18 cellular contexts compared by ENCODE assay signal in genomic region chr7:155774947-155775346, GRCh38. TPM values are rescaled to one million over a fixed set of nuclear protein-coding genes. Genes with fewer than 3 reads are reported as not detected.
DNase-seq lines count a peak whose midpoint lies in the region; ATAC-seq and TF ChIP-seq lines count a peak whose summit lies in the region.
"Had no signal": no experiment of that assay in that cellular context is flagged by ENCODE, and none has a peak within 500 bp of the region (broad histone marks: within the 10 kb centered on the region; RNA-seq: fewer than 3 reads in every experiment).

No MANE protein-coding gene starts in this region.

- no peak overlapping the region for H2AK5ac ChIP-seq in trophoblast cell (ENCODE audit: low read length)

- no peak overlapping the region for H3K27ac ChIP-seq in right atrium auricular region
- H3K27ac ChIP-seq in trophoblast cell (ENCODE audit: low read depth, low read length): no peak overlapping the region
- H3K27ac ChIP-seq: C4-2B had no signal

- H4K91ac ChIP-seq in trophoblast cell (ENCODE audit: low read depth, low read length): no peak overlapping the region

- ATAC-seq in natural killer cell treated with Interleukin-12 subunit alpha and Interleukin-12 subunit beta and Interleukin-15 and Interleukin-18, amount 100 ng/mL, for 72 hours: no peak
- no peak for ATAC-seq in natural killer cell
- no peak for ATAC-seq in HG03196 (IDR thresholded peaks at IDR 0.05; ENCODE audit: unreplicated experiment)

- H3K4me3 ChIP-seq in right atrium auricular region (no peak overlapping the region), trophoblast cell (ENCODE audit: low read depth, low read length) (no peak overlapping the region)
- H3K4me3 ChIP-seq: HAP-1 had no signal

- no peak overlapping the region for H3K14ac ChIP-seq in trophoblast cell (ENCODE audit: low read length)

- no peak overlapping the region for H4K12ac ChIP-seq in trophoblast cell (ENCODE audit: low read depth, low read length)

- no peak overlapping the region for H3K18ac ChIP-seq in trophoblast cell (ENCODE audit: low read length)

- H3K4me1 Mint-ChIP-seq in natural killer cell treated with Interleukin-12 subunit alpha and Interleukin-12 subunit beta and Interleukin-15 and Interleukin-18, amount 100 ng/mL, for 72 hours (ENCODE audit: low read depth in 2 of 2): peaks cover 0 to 6% of the 10 kb centered on the region in 2 donors
- peaks cover 0 to 10% of the 10 kb centered on the region in 2 donors for H3K4me1 Mint-ChIP-seq in natural killer cell
- H3K4me1 Mint-ChIP-seq: IgD-negative memory B cell had no signal

- no peak overlapping the region for H3K9ac ChIP-seq in trophoblast cell (ENCODE audit: low read length)

- H3K79me1 ChIP-seq in trophoblast cell (ENCODE audit: low read length): no peaks in the 10 kb centered on the region

- H3K27me3 ChIP-seq in right atrium auricular region (no peaks in the 10 kb centered on the region), trophoblast cell (ENCODE audit: insufficient read depth, low read length) (no peaks in the 10 kb centered on the region)
- H3K27me3 ChIP-seq: BE2C had no signal

- H2BK12ac ChIP-seq in trophoblast cell (ENCODE audit: low read length): no peak overlapping the region

- no peak overlapping the region for H3K23ac ChIP-seq in trophoblast cell (ENCODE audit: low read length)

- H3K27me3 Mint-ChIP-seq in natural killer cell treated with Interleukin-12 subunit alpha and Interleukin-12 subunit beta and Interleukin-15 and Interleukin-18, amount 100 ng/mL, for 72 hours: no peaks in the 10 kb centered on the region
- H3K27me3 Mint-ChIP-seq in natural killer cell (ENCODE audit: low read depth in 2 of 2): no peaks in the 10 kb centered on the region
- H3K27me3 Mint-ChIP-seq: CD4-positive, alpha-beta memory T cell; IgD-negative memory B cell had no signal

- H3K9me3 ChIP-seq in right atrium auricular region (no peaks in the 10 kb centered on the region), trophoblast cell (ENCODE audit: insufficient read depth, low read depth, low read length) (no peaks in the 10 kb centered on the region)
- H3K9me3 ChIP-seq: BE2C, HAP-1 had no signal

- no peaks in the 10 kb centered on the region for H3K79me2 ChIP-seq in trophoblast cell (ENCODE audit: control insufficient read depth, insufficient read depth, low read length, poor library complexity)

- no peak overlapping the region for H3K4ac ChIP-seq in trophoblast cell (ENCODE audit: low read depth, low read length)

- no CpG with 5 or more reads among the region's 14 CpGs for WGBS in trophoblast cell (ENCODE audit: extremely low coverage, insufficient coverage, insufficient read length)

- H3K36me3 ChIP-seq in right atrium auricular region (peaks cover 43% of the 10 kb centered on the region), trophoblast cell (ENCODE audit: control insufficient read depth in 1 of 2, insufficient read depth in 2 of 2, low read length in 2 of 2) (peaks cover 24 to 36% of the 10 kb centered on the region in 2 experiments)

- H2AFZ ChIP-seq in trophoblast cell (ENCODE audit: insufficient read depth, low read length, poor library complexity): no peak overlapping the region

- H3K9me3 Mint-ChIP-seq in natural killer cell treated with Interleukin-12 subunit alpha and Interleukin-12 subunit beta and Interleukin-15 and Interleukin-18, amount 100 ng/mL, for 72 hours: no peaks in the 10 kb centered on the region
- no peaks in the 10 kb centered on the region for H3K9me3 Mint-ChIP-seq in natural killer cell
- H3K9me3 Mint-ChIP-seq: IgD-negative memory B cell had no signal

- DNase-seq in natural killer cell treated with Interleukin-12 subunit alpha and Interleukin-12 subunit beta and Interleukin-15 and Interleukin-18, amount 100 ng/mL, for 72 hours (ENCODE audit: low spot score): peak; percentile 28
- DNase-seq in natural killer cell (no peak), right atrium auricular region (ENCODE audit: low spot score) (peak; percentile 59), trophoblast cell (peak; percentile 24 to 36), GM19238 (ENCODE audit: insufficient read length, low spot score) (no peak)
- no peak for DNase-seq in activated naive CD4-positive, alpha-beta T cell treated with anti-CD3 and anti-CD28 coated beads, Interleukin-2, amount 50 U/mL, for 16 hours
- DNase-seq: ACHN; BE2C; CD4-positive, alpha-beta memory T cell; DMS153; DMS79 treated with DMSO at 0.1 percent for 48 hours; EL had no signal

- H2BK120ac ChIP-seq in trophoblast cell (ENCODE audit: insufficient read depth, low read length, poor library complexity): no peak overlapping the region

- no peak for TF ChIP-seq CTCF in natural killer cell (IDR thresholded peaks at IDR 0.05)
- TF ChIP-seq CTCF in right atrium auricular region (IDR thresholded peaks at IDR 0.05): no peak

- H2BK5ac ChIP-seq in trophoblast cell (ENCODE audit: low read depth, low read length, poor library complexity): no peak overlapping the region

- H3K4me2 ChIP-seq in trophoblast cell (ENCODE audit: low read length): no peak overlapping the region

- H4K8ac ChIP-seq in trophoblast cell (ENCODE audit: low read depth, low read length): no peak overlapping the region

- no peak overlapping the region for H3K27ac Mint-ChIP-seq in natural killer cell treated with Interleukin-12 subunit alpha and Interleukin-12 subunit beta and Interleukin-15 and Interleukin-18, amount 100 ng/mL, for 72 hours
- H3K27ac Mint-ChIP-seq in natural killer cell: no peak overlapping the region
- H3K27ac Mint-ChIP-seq: CD4-positive, alpha-beta memory T cell had no signal

- intact Hi-C loops in natural killer cell (cut with micrococcal nuclease): no loop called here

- H3K4me1 ChIP-seq in right atrium auricular region: no peaks in the 10 kb centered on the region
- no peaks in the 10 kb centered on the region for H3K4me1 ChIP-seq in trophoblast cell (ENCODE audit: control insufficient read depth in 1 of 2, insufficient read depth in 2 of 2, low read length in 2 of 2)
- H3K4me1 ChIP-seq: BE2C, HAP-1 had no signal

- no peak overlapping the region for H3K4me3 Mint-ChIP-seq in natural killer cell treated with Interleukin-12 subunit alpha and Interleukin-12 subunit beta and Interleukin-15 and Interleukin-18, amount 100 ng/mL, for 72 hours
- H3K4me3 Mint-ChIP-seq in natural killer cell: no peak overlapping the region
- H3K4me3 Mint-ChIP-seq: CD4-positive, alpha-beta memory T cell; IgD-negative memory B cell had no signal

- H3K36me3 Mint-ChIP-seq in natural killer cell treated with Interleukin-12 subunit alpha and Interleukin-12 subunit beta and Interleukin-15 and Interleukin-18, amount 100 ng/mL, for 72 hours: peaks cover 5% of the 10 kb centered on the region
- peaks cover 1% of the 10 kb centered on the region for H3K36me3 Mint-ChIP-seq in natural killer cell

RNA-seq across cellular contexts. Expression of gene SHH, which starts 37.3 kb away (rescaled TPM):
- not detected for total RNA-seq in natural killer cell treated with Interleukin-12 subunit alpha and Interleukin-12 subunit beta and Interleukin-15 and Interleukin-18, amount 100 ng/mL, for 72 hours
- total RNA-seq in natural killer cell (not detected), right atrium auricular region (not detected)
- 0.03 TPM in 1 of 2 replicates, not detected in the other for polyA plus RNA-seq in trophoblast cell (2013)
- total RNA-seq: CD4-positive, alpha-beta memory T cell; H1; HT1080 had no signal
- polyA plus RNA-seq: H1, IgD-negative memory B cell had no signal

Comparison
In these comparisons a context has a peak if more than half of its experiments do, and no peak if none do; other contexts are left out.
1. DNase-seq: peak in natural killer cell treated with Interleukin-12 subunit alpha and Interleukin-12 subunit beta and Interleukin-15 and Interleukin-18, amount 100 ng/mL, for 72 hours (single experiment), right atrium auricular region (single experiment) and trophoblast cell (2 of 2); none in natural killer cell (single experiment), GM19238 (single experiment) and activated naive CD4-positive, alpha-beta T cell treated with anti-CD3 and anti-CD28 coated beads, Interleukin-2, amount 50 U/mL, for 16 hours (single experiment).